1 cellular context compared by ENCODE assay signal in genomic region chr9:87557996-87558395, GRCh38.
TF ChIP-seq lines count a peak whose summit lies in the region.

No MANE protein-coding gene starts in this region.

TF ChIP-seq in HepG2, 621 proteins besides CTCF, POLR2A, EP300 and RAD21 (continued from another document):
- TF ChIP-seq ZNF142 (CRISPR knock-in tag; IDR thresholded peaks at IDR 0.05): no peak
- TF ChIP-seq DPF2 (CRISPR knock-in tag; IDR thresholded peaks at IDR 0.05; ENCODE audit: borderline replicate concordance, low read depth): no peak
- TF ChIP-seq ELF3 (CRISPR knock-in tag; IDR thresholded peaks at IDR 0.05): no peak
- no peak for TF ChIP-seq LBX2 (CRISPR knock-in tag; IDR thresholded peaks at IDR 0.05; ENCODE audit: borderline replicate concordance)
- no peak for TF ChIP-seq HOXA3 (CRISPR knock-in tag; IDR thresholded peaks at IDR 0.05)
- no peak for TF ChIP-seq TAF1 (CRISPR knock-in tag; IDR thresholded peaks at IDR 0.05)
- no peak for TF ChIP-seq CCAR2 (optimal IDR thresholded peaks at IDR 0.05; ENCODE audit: low read depth, low read length)
